8 cellular contexts compared by ENCODE assay signal in genomic region chr21:39349211-39350093, GRCh38. TPM values are rescaled to one million over a fixed set of nuclear protein-coding genes. Genes with fewer than 3 reads are reported as not detected.
DNase-seq lines count a peak whose midpoint lies in the region; ATAC-seq and TF ChIP-seq lines count a peak whose summit lies in the region.

No MANE protein-coding gene starts in this region.

- peak; percentile 79 for ATAC-seq in HG02884 (IDR thresholded peaks at IDR 0.05; ENCODE audit: unreplicated experiment)
- peak; percentile 97 for ATAC-seq in left ventricle myocardium superior

- H3K9me3 ChIP-seq in prostate gland: no peaks in the 10 kb centered on the region

- H3K27ac ChIP-seq in prostate gland (peak overlapping the region; percentile 95 to 97), urinary bladder (ENCODE audit: low read depth) (peak overlapping the region; percentile 61)

- intact Hi-C loops in left ventricle myocardium superior (cut with micrococcal nuclease): loop anchor here (5.0 kb wide), 1 partner anchor 38 kb away; no protein-coding TSS in a partner anchor
- intact Hi-C loops in prostate gland (cut with DNase I): loop anchor here (2.0 kb wide), 2 partner anchors 37 kb away; partner anchors contain the start of gene BRWD1

- no peaks in the 10 kb centered on the region for H3K36me3 ChIP-seq in prostate gland
- H3K36me3 ChIP-seq in urinary bladder (ENCODE audit: insufficient read depth): no peaks in the 10 kb centered on the region

- DNase-seq in NCI-H146 treated with DMSO at 0.1 percent for 48 hours (lab: John Stamatoyannopoulos, UW; ENCODE audit: unreplicated experiment) (peak; percentile 88), T-helper 1 cell (peak; percentile 93 to 98 (median 96)), amygdala (lab: John Stamatoyannopoulos, UW) (peak; percentile 52 to 97 (median 90)), left ventricle myocardium superior (peak; percentile 98), prostate gland (ENCODE audit: low spot score) (peak; percentile 98)

- H3K4me3 ChIP-seq in prostate gland: peak overlapping the region; percentile 67 to 73
- H3K4me3 ChIP-seq in urinary bladder (ENCODE audit: low read depth, low read length): peak overlapping the region; percentile 94

- TF ChIP-seq POLR2A in GM15510 (IDR thresholded peaks at IDR 0.05; ENCODE audit: borderline replicate concordance, extremely low read depth, insufficient read length): peak; percentile 82
- peak; percentile 64 for TF ChIP-seq POLR2A in prostate gland (IDR thresholded peaks at IDR 0.05)

- TF ChIP-seq CTCF in prostate gland (IDR thresholded peaks at IDR 0.05): peak in 1 of 4 experiments; percentile 12

- H3K4me1 ChIP-seq in prostate gland (replicated peaks) (peaks cover 6% of the 10 kb centered on the region), urinary bladder (ENCODE audit: insufficient read depth) (no peaks in the 10 kb centered on the region)

- 5% methylated on average over 56 of the region's 56 CpGs for WGBS in prostate gland
- 12% methylated on average over 56 of the region's 56 CpGs for WGBS in urinary bladder

- H3K27me3 ChIP-seq in prostate gland (replicated peaks; ENCODE audit: insufficient read depth): no peaks in the 10 kb centered on the region

RNA-seq across cellular contexts. Expression of gene HMGN1, which starts 0.6 kb away (rescaled TPM):
- total RNA-seq in left ventricle myocardium superior (75.4 TPM), prostate gland (100 to 1,000 TPM; 141 to 270 TPM), urinary bladder (239 TPM)
- polyA plus RNA-seq in urinary bladder: 108 TPM

RNA-seq across cellular contexts. Expression of gene BRWD1, which starts 36.0 kb away (rescaled TPM):
- 34.2 TPM for total RNA-seq in left ventricle myocardium superior
- 10 to 100 TPM; 43.2 to 83.8 TPM for total RNA-seq in prostate gland
- 195 TPM for total RNA-seq in urinary bladder
- 19.5 TPM for polyA plus RNA-seq in urinary bladder

Comparison
In these comparisons a context has a peak if more than half of its experiments do, and no peak if none do; other contexts are left out.
1. Peak in every context shown above with its lines: DNase-seq, ATAC-seq, H3K4me3 ChIP-seq and H3K27ac ChIP-seq.